Comparison of ENCODE assay signal across 18 cellular contexts in genomic region chr9:83430681-83431080, GRCh38.
DNase-seq lines count a peak whose midpoint lies in the region; ATAC-seq and TF ChIP-seq lines count a peak whose summit lies in the region.
"Had no signal": no experiment of that assay in that cellular context is flagged by ENCODE, and none has a peak within 500 bp of the region (broad histone marks: within the 10 kb centered on the region; RNA-seq: fewer than 3 reads in every experiment).

No MANE protein-coding gene starts in this region.

- H3K36me3 ChIP-seq in thyroid gland (no peaks in the 10 kb centered on the region), mesendoderm (ENCODE audit: control insufficient read depth, insufficient read depth, low read length) (no peaks in the 10 kb centered on the region)
- H3K36me3 ChIP-seq: HAP-1 had no signal

- H2AK5ac ChIP-seq in mesendoderm (ENCODE audit: low read length) = no peak overlapping the region

- no peak overlapping the region for H3K4me2 ChIP-seq in mesendoderm (ENCODE audit: low read length)

- no peak for TF ChIP-seq CTCF in VCaP (conservative IDR thresholded peaks at IDR 0.05)
- no peak for TF ChIP-seq CTCF in thyroid gland (IDR thresholded peaks at IDR 0.05)

- no peaks in the 10 kb centered on the region for H3K9me3 ChIP-seq in thyroid gland
- H3K9me3 ChIP-seq: HAP-1 had no signal

- H3K23ac ChIP-seq in mesendoderm (ENCODE audit: low read length) = no peak overlapping the region

- H3K27ac ChIP-seq in VCaP (peak overlapping the region; percentile 97), thyroid gland (peak overlapping the region; percentile 40 to 89 (median 84)), mesendoderm (ENCODE audit: low read depth, low read length) (no peak overlapping the region)

- H3K4me1 ChIP-seq in thyroid gland (peaks cover 40 to 56% of the 10 kb centered on the region in 2 donors), mesendoderm (ENCODE audit: control insufficient read depth, low read depth, low read length) (no peaks in the 10 kb centered on the region)
- H3K4me1 ChIP-seq: HAP-1 had no signal

- no peak for ATAC-seq in GM18868 (IDR thresholded peaks at IDR 0.05; ENCODE audit: unreplicated experiment)

- intact Hi-C loops in thyroid gland (cut with DNase I) (no loop called here), head of caudate nucleus (cut with DNase I) (no loop called here)

- H3K18ac ChIP-seq in mesendoderm (ENCODE audit: low read length) = no peak overlapping the region

- DNase-seq in LHCN-M2 (ENCODE audit: low read depth) (peak; percentile 90), myocyte (ENCODE audit: low read depth) (peak; percentile 87), thyroid gland (peak; percentile 56 to 70), head of caudate nucleus (no peak), mesendoderm (no peak)
- DNase-seq: C1 segment of cervical spinal cord, DMS153, IMR-90, Kasumi-1, NCI-H1417, NCI-H1930, NCI-H2171, NCI-H510A, NCI-H82, SIG-M5 had no signal

- no peak overlapping the region for H4K5ac ChIP-seq in mesendoderm (ENCODE audit: low read length)

- no peak overlapping the region for H4K8ac ChIP-seq in mesendoderm (ENCODE audit: low read depth, low read length)

- no peak overlapping the region for H2BK15ac ChIP-seq in mesendoderm (replicated peaks; ENCODE audit: low read depth)

- no peak overlapping the region for H2BK5ac ChIP-seq in mesendoderm (ENCODE audit: low read length)

- no peak overlapping the region for H3K9ac ChIP-seq in mesendoderm (ENCODE audit: low read length)

- no peak overlapping the region for H2BK120ac ChIP-seq in mesendoderm (ENCODE audit: low read depth, low read length)

- no peak for TF ChIP-seq POLR2A in thyroid gland (IDR thresholded peaks at IDR 0.05)

- H3K4me3 ChIP-seq in thyroid gland (replicated peaks in 1 of 3) = no peak overlapping the region
- H3K4me3 ChIP-seq in mesendoderm (ENCODE audit: low read length) = no peak overlapping the region
- H3K4me3 ChIP-seq: HAP-1 had no signal

- H3K79me1 ChIP-seq in mesendoderm (ENCODE audit: low read length) = no peaks in the 10 kb centered on the region

- no peaks in the 10 kb centered on the region for H3K79me2 ChIP-seq in mesendoderm (ENCODE audit: control insufficient read depth, insufficient read depth, low read length)

- H3K56ac ChIP-seq in mesendoderm (ENCODE audit: low read length) = no peak overlapping the region

- no peaks in the 10 kb centered on the region for H3K27me3 ChIP-seq in thyroid gland
- H3K27me3 ChIP-seq in mesendoderm (ENCODE audit: insufficient read depth, low read length, poor library complexity) = no peaks in the 10 kb centered on the region

- no peak overlapping the region for H3K4ac ChIP-seq in mesendoderm (ENCODE audit: low read depth, low read length)

- 82 to 83% methylated on average over 4 of the region's 4 CpGs for WGBS in thyroid gland, 2 donors
- WGBS in mesendoderm (ENCODE audit: extremely low coverage, insufficient coverage, low lambda C conversion rate) = no CpG with 5 or more reads among the region's 4 CpGs

Comparison
In these comparisons a context has a peak if more than half of its experiments do, and no peak if none do; other contexts are left out.
1. DNase-seq: peak in LHCN-M2 (single experiment), myocyte (single experiment) and thyroid gland (2 of 2); none in head of caudate nucleus (0 of 42) and mesendoderm (single experiment).